8 cellular contexts compared by ENCODE assay signal in genomic region chr19:35757749-35758608, GRCh38. TPM values are rescaled to one million over a fixed set of nuclear protein-coding genes. Genes with fewer than 3 reads are reported as not detected.
A peak's percentile ranks its signal among the peaks of the same experiment; 100 is the strongest.
DNase-seq lines count a peak whose midpoint lies in the region; ATAC-seq, FAIRE-seq and TF ChIP-seq lines count a peak whose summit lies in the region.

TSS of gene PROSER3 (plus strand) at chr19:35758176. CDS start at chr19:35758216, 40 bp downstream.

- intact Hi-C loops in left ventricle myocardium superior (cut with micrococcal nuclease) (no loop called here), prostate gland (cut with DNase I) (loop anchor here (5.0 to 10.0 kb wide), 2 partner anchors 179 to 297 kb away; partner anchors contain the start of genes LRFN3, THAP8 and WDR62)

- H3K4me3 ChIP-seq in prostate gland = peak within 1 kb of the TSS; percentile 69 to 97

- peaks cover 6% of the 10 kb centered on the region for H3K4me1 ChIP-seq in prostate gland (replicated peaks)

- DNase-seq in NCI-H187 (lab: John Stamatoyannopoulos, UW) (peak; percentile 97 to 98), T-helper 2 cell (peak; percentile 94 to 100 (median 97)), left ventricle myocardium superior (peak; percentile 98), prostate gland (ENCODE audit: low spot score) (peak; percentile 99), urothelium cell line (ENCODE audit: low spot score) (peak; percentile 99)

- TF ChIP-seq POLR2A in prostate gland (IDR thresholded peaks at IDR 0.05) = peak; percentile 72

- peak in 1 of 4 experiments; percentile 18 for TF ChIP-seq CTCF in prostate gland (IDR thresholded peaks at IDR 0.05)

- ATAC-seq in GM18498 (IDR thresholded peaks at IDR 0.05; ENCODE audit: unreplicated experiment) (peak; percentile 91), HG02938 (IDR thresholded peaks at IDR 0.05; ENCODE audit: unreplicated experiment) (peak; percentile 93), left ventricle myocardium superior (peak; percentile 76)

- H3K9me3 ChIP-seq in prostate gland = no peaks in the 10 kb centered on the region

- peak; percentile 96 for FAIRE-seq in urothelium cell line (lab: Jason Lieb, UNC)

- H3K36me3 ChIP-seq in prostate gland = peaks cover 0 to 11% of the 10 kb centered on the region in 2 donors

- WGBS in prostate gland = under 1% methylated on average over 53 of the region's 53 CpGs

- H3K27ac ChIP-seq in angular gyrus (ENCODE audit: low read depth, low read length) (peak within 1 kb of the TSS; percentile 94), prostate gland (peak within 1 kb of the TSS; percentile 88 to 93)

- H3K27me3 ChIP-seq in prostate gland (replicated peaks; ENCODE audit: insufficient read depth) = no peaks in the 10 kb centered on the region

RNA-seq across cellular contexts. Expression of gene PROSER3, which starts in this region (rescaled TPM):
- 5.2 TPM for total RNA-seq in left ventricle myocardium superior
- total RNA-seq in prostate gland = 10 to 100 TPM; 13.6 to 19.2 TPM

Comparison
In these comparisons a context has a peak if more than half of its experiments do, and no peak if none do; other contexts are left out.
1. Peak in every context shown above with its lines: DNase-seq, ATAC-seq, H3K4me3 ChIP-seq and H3K27ac ChIP-seq.